17 cellular contexts compared by ENCODE assay signal in genomic region chrX:42567268-42567667, GRCh38.
"Had no signal": no experiment of that assay in that cellular context is flagged by ENCODE, and none has a peak within 500 bp of the region (broad histone marks: within the 10 kb centered on the region; RNA-seq: fewer than 3 reads in every experiment).

No MANE protein-coding gene starts in this region.

- H3K27ac ChIP-seq: psoas muscle, upper lobe of left lung had no signal

- H3K36me3 ChIP-seq: upper lobe of left lung had no signal

- H3K27me3 Mint-ChIP-seq: activated naive CD8-positive, alpha-beta T cell treated with anti-CD3 and anti-CD28 coated beads, Interleukin-2, amount 10 ng/mL, durations not matched to agents 7 days and 5 days had no signal

- H3K27me3 ChIP-seq: upper lobe of left lung had no signal

- H3K4me3 Mint-ChIP-seq: activated naive CD8-positive, alpha-beta T cell treated with anti-CD3 and anti-CD28 coated beads, Interleukin-2, amount 10 ng/mL, durations not matched to agents 7 days and 5 days; activated T-cell treated with anti-CD3 and anti-CD28 coated beads, Interleukin-2, amount 50 U/mL, for 72 hours; natural killer cell treated with Interleukin-12 subunit alpha and Interleukin-12 subunit beta and Interleukin-15 and Interleukin-18, amount 100 ng/mL, for 72 hours had no signal

- H3K4me1 Mint-ChIP-seq: activated naive CD8-positive, alpha-beta T cell treated with anti-CD3 and anti-CD28 coated beads, Interleukin-2, amount 10 ng/mL, durations not matched to agents 7 days and 5 days had no signal

- H3K27ac Mint-ChIP-seq: activated naive CD8-positive, alpha-beta T cell treated with anti-CD3 and anti-CD28 coated beads, Interleukin-2, amount 10 ng/mL, durations not matched to agents 7 days and 5 days; activated T-cell treated with anti-CD3 and anti-CD28 coated beads, Interleukin-2, amount 50 U/mL, for 72 hours; natural killer cell treated with Interleukin-12 subunit alpha and Interleukin-12 subunit beta and Interleukin-15 and Interleukin-18, amount 100 ng/mL, for 72 hours had no signal

- H3K4me1 ChIP-seq: psoas muscle, upper lobe of left lung had no signal

- H3K36me3 Mint-ChIP-seq: natural killer cell treated with Interleukin-12 subunit alpha and Interleukin-12 subunit beta and Interleukin-15 and Interleukin-18, amount 100 ng/mL, for 72 hours had no signal

- H3K9me3 ChIP-seq: mucosa of descending colon, psoas muscle, upper lobe of left lung had no signal

- ATAC-seq: activated T-cell treated with anti-CD3 and anti-CD28 coated beads, Interleukin-2, amount 50 U/mL, for 72 hours; left colon; mucosa of descending colon; natural killer cell treated with Interleukin-12 subunit alpha and Interleukin-12 subunit beta and Interleukin-15 and Interleukin-18, amount 100 ng/mL, for 72 hours; psoas muscle; sciatic nerve had no signal

- DNase-seq: activated CD4-positive, alpha-beta T cell treated with anti-CD3 and anti-CD28 coated beads for 1 hour; activated CD4-positive, alpha-beta T cell treated with anti-CD3 and anti-CD28 coated beads, Interleukin-2, amount 50 U/mL, for 48 hours; activated naive CD8-positive, alpha-beta T cell treated with anti-CD3 and anti-CD28 coated beads, Interleukin-2, amount 10 ng/mL, durations not matched to agents 7 days and 5 days; activated T-cell treated with anti-CD3 and anti-CD28 coated beads, Interleukin-2, amount 50 U/mL, for 72 hours; aorta; cortex of kidney; effector memory CD4-positive, alpha-beta T cell; hypothalamus; left colon; mucosa of descending colon; psoas muscle; stimulated activated CD4-positive, alpha-beta T cell treated with anti-CD3 and anti-CD28 coated beads, Interleukin-2, amount 100 ng/mL, for 48 hours; stimulated activated naive CD4-positive, alpha-beta T cell treated with Interleukin-2 at 50 U/mL for 16 hours; upper lobe of left lung had no signal

- H3K4me3 ChIP-seq: lung, mucosa of descending colon, psoas muscle, upper lobe of left lung had no signal
